ENCODE assay signal across 1 cellular context in genomic region chr3:52770581-52771333, GRCh38.
TF ChIP-seq lines count a peak whose summit lies in the region.

NEK4 (minus strand) TSS chr3:52770940; CDS start chr3:52770746, 194 bp downstream.

TF ChIP-seq in HepG2, 621 proteins besides CTCF, POLR2A, EP300 and RAD21 (continued from another document and continues in another):
- TF ChIP-seq ZNF142 (CRISPR knock-in tag; IDR thresholded peaks at IDR 0.05) (peak; percentile 34; the same call in 1 of the 2 replicates), RARA (CRISPR knock-in tag; IDR thresholded peaks at IDR 0.05) (peak; percentile 14; the same call in 1 of the 2 replicates), TEAD3 (CRISPR knock-in tag; optimal IDR thresholded peaks at IDR 0.05; ENCODE audit: borderline replicate concordance) (no peak), PHF5A (CRISPR knock-in tag; IDR thresholded peaks at IDR 0.05; ENCODE audit: low read depth, unreplicated experiment) (no peak), ZNF7 (CRISPR knock-in tag; IDR thresholded peaks at IDR 0.05) (no peak), TRAFD1 (CRISPR knock-in tag; IDR thresholded peaks at IDR 0.05; ENCODE audit: borderline replicate concordance) (no peak), MAF1 (CRISPR knock-in tag; IDR thresholded peaks at IDR 0.05; ENCODE audit: borderline replicate concordance) (peak; percentile 71; the same call in 1 of the 2 replicates), ZNF251 (CRISPR knock-in tag; IDR thresholded peaks at IDR 0.05) (no peak), ARNTL (CRISPR knock-in tag; IDR thresholded peaks at IDR 0.05) (no peak), ZBTB43 (CRISPR knock-in tag; conservative IDR thresholded peaks at IDR 0.05) (peak; percentile 72; the same call in 1 of the 2 replicates), THAP8 (CRISPR knock-in tag; IDR thresholded peaks at IDR 0.05; ENCODE audit: borderline replicate concordance) (no peak), PLSCR1 (CRISPR knock-in tag; IDR thresholded peaks at IDR 0.05; ENCODE audit: borderline replicate concordance) (no peak), HOXA5 (CRISPR knock-in tag; IDR thresholded peaks at IDR 0.05) (peak; percentile 54), ZBTB1 (CRISPR knock-in tag; IDR thresholded peaks at IDR 0.05; ENCODE audit: borderline replicate concordance) (no peak), MYC (CRISPR knock-in tag; IDR thresholded peaks at IDR 0.05; ENCODE audit: borderline replicate concordance) (peak; percentile 56; the same call in 1 of the 2 replicates), ZSCAN12 (CRISPR knock-in tag; IDR thresholded peaks at IDR 0.05) (peak; percentile 25; the same call in 1 of the 2 replicates), ZBTB4 (CRISPR knock-in tag; IDR thresholded peaks at IDR 0.05; ENCODE audit: borderline replicate concordance) (peak; percentile 52; the same call in 1 of the 2 replicates), ZNF563 (CRISPR knock-in tag; IDR thresholded peaks at IDR 0.05) (no peak), SMAD1 (CRISPR knock-in tag; IDR thresholded peaks at IDR 0.05; ENCODE audit: borderline replicate concordance, low read depth) (no peak), JUN (CRISPR knock-in tag; IDR thresholded peaks at IDR 0.05) (no peak), HNRNPK (IDR thresholded peaks at IDR 0.05; ENCODE audit: low read depth, low read length, poor library complexity, severe bottlenecking) (no peak), KDM5B (CRISPR knock-in tag; IDR thresholded peaks at IDR 0.05; ENCODE audit: borderline replicate concordance) (peak; percentile 85), KDM6A (CRISPR knock-in tag; IDR thresholded peaks at IDR 0.05; ENCODE audit: low read depth) (no peak), RFX1 (IDR thresholded peaks at IDR 0.05) (peak; percentile 80), KDM3A (CRISPR knock-in tag; IDR thresholded peaks at IDR 0.05; ENCODE audit: low read depth) (peak; percentile 16; the same call in 1 of the 2 replicates), ZEB1 (IDR thresholded peaks at IDR 0.05; ENCODE audit: insufficient replicate concordance, low read depth) (no peak), ZNF414 (CRISPR knock-in tag; IDR thresholded peaks at IDR 0.05) (no peak), XBP1 (CRISPR knock-in tag; IDR thresholded peaks at IDR 0.05) (no peak), MZF1 (CRISPR knock-in tag; IDR thresholded peaks at IDR 0.05; ENCODE audit: borderline replicate concordance) (no peak), REPIN1 (CRISPR knock-in tag; IDR thresholded peaks at IDR 0.05; ENCODE audit: borderline replicate concordance, low read depth) (0 out of 2 replicates have a peak, but pooled peaks have one; percentile 16), SCMH1 (CRISPR knock-in tag; IDR thresholded peaks at IDR 0.05; ENCODE audit: borderline replicate concordance) (no peak), ZNF782 (CRISPR knock-in tag; IDR thresholded peaks at IDR 0.05; ENCODE audit: borderline replicate concordance) (no peak), ZNF382 (CRISPR knock-in tag; IDR thresholded peaks at IDR 0.05; ENCODE audit: borderline replicate concordance) (no peak), HNRNPLL (IDR thresholded peaks at IDR 0.05; ENCODE audit: low read depth, low read length, poor library complexity, severe bottlenecking) (peak; percentile 89), CBX1 (IDR thresholded peaks at IDR 0.05; ENCODE audit: low read depth) (no peak), E2F5 (CRISPR knock-in tag; conservative IDR thresholded peaks at IDR 0.05) (no peak), ZNF605 (CRISPR knock-in tag; IDR thresholded peaks at IDR 0.05) (0 out of 2 replicates have a peak, but pooled peaks have one; percentile 24), GLMP (CRISPR knock-in tag; IDR thresholded peaks at IDR 0.05; ENCODE audit: borderline replicate concordance) (no peak), RFXAP (CRISPR knock-in tag; IDR thresholded peaks at IDR 0.05; ENCODE audit: borderline replicate concordance) (peak; percentile 72; the same call in 1 of the 2 replicates)
